In the genomic region with DNA sequence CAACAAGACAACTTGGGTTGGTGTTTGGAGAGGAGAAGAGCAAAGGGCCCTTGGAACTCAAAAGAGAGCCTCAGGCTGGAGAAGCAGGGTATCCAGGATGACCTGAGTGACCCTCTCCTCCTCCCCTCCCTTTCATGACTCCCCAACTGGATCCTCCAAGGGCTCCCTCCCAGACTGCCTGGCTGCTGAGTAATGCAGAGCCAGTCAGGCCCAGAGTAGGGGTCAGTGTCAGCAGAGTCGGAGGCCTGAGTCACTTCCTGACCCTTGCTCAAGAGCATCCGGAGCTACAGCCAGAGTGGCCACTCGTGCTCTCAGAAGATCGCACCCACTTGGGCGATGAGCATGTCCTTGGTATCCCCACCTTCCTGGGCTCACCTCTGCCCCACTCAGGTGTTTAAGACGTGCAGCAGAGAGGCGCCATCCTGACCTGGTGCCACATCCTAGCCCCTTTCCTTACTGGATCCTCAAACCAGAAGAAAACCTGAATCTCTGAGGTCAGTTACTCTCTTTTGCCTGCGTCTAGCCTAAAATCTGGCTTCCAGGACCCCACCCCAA, we compare ENCODE assay signal across 1 cellular context.
TF ChIP-seq lines count a peak whose summit lies in the region.

No MANE protein-coding gene starts in this region.

TF ChIP-seq in HepG2, 621 proteins besides CTCF, POLR2A, EP300 and RAD21 (continued from another document and continues in another):
- TF ChIP-seq, protein P1, sequence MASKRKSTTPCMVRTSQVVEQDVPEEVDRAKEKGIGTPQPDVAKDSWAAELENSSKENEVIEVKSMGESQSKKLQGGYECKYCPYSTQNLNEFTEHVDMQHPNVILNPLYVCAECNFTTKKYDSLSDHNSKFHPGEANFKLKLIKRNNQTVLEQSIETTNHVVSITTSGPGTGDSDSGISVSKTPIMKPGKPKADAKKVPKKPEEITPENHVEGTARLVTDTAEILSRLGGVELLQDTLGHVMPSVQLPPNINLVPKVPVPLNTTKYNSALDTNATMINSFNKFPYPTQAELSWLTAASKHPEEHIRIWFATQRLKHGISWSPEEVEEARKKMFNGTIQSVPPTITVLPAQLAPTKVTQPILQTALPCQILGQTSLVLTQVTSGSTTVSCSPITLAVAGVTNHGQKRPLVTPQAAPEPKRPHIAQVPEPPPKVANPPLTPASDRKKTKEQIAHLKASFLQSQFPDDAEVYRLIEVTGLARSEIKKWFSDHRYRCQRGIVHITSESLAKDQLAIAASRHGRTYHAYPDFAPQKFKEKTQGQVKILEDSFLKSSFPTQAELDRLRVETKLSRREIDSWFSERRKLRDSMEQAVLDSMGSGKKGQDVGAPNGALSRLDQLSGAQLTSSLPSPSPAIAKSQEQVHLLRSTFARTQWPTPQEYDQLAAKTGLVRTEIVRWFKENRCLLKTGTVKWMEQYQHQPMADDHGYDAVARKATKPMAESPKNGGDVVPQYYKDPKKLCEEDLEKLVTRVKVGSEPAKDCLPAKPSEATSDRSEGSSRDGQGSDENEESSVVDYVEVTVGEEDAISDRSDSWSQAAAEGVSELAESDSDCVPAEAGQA (IDR thresholded peaks at IDR 0.05; ENCODE audit: low read depth): no peak
- TF ChIP-seq, protein P1 (CRISPR knock-in tag; IDR thresholded peaks at IDR 0.05; ENCODE audit: borderline replicate concordance): no peak
- TF ChIP-seq, protein P2, sequence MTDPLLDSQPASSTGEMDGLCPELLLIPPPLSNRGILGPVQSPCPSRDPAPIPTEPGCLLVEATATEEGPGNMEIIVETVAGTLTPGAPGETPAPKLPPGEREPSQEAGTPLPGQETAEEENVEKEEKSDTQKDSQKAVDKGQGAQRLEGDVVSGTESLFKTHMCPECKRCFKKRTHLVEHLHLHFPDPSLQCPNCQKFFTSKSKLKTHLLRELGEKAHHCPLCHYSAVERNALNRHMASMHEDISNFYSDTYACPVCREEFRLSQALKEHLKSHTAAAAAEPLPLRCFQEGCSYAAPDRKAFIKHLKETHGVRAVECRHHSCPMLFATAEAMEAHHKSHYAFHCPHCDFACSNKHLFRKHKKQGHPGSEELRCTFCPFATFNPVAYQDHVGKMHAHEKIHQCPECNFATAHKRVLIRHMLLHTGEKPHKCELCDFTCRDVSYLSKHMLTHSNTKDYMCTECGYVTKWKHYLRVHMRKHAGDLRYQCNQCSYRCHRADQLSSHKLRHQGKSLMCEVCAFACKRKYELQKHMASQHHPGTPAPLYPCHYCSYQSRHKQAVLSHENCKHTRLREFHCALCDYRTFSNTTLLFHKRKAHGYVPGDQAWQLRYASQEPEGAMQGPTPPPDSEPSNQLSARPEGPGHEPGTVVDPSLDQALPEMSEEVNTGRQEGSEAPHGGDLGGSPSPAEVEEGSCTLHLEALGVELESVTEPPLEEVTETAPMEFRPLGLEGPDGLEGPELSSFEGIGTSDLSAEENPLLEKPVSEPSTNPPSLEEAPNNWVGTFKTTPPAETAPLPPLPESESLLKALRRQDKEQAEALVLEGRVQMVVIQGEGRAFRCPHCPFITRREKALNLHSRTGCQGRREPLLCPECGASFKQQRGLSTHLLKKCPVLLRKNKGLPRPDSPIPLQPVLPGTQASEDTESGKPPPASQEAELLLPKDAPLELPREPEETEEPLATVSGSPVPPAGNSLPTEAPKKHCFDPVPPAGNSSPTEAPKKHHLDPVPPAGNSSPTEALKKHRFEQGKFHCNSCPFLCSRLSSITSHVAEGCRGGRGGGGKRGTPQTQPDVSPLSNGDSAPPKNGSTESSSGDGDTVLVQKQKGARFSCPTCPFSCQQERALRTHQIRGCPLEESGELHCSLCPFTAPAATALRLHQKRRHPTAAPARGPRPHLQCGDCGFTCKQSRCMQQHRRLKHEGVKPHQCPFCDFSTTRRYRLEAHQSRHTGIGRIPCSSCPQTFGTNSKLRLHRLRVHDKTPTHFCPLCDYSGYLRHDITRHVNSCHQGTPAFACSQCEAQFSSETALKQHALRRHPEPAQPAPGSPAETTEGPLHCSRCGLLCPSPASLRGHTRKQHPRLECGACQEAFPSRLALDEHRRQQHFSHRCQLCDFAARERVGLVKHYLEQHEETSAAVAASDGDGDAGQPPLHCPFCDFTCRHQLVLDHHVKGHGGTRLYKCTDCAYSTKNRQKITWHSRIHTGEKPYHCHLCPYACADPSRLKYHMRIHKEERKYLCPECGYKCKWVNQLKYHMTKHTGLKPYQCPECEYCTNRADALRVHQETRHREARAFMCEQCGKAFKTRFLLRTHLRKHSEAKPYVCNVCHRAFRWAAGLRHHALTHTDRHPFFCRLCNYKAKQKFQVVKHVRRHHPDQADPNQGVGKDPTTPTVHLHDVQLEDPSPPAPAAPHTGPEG (CRISPR knock-in tag; IDR thresholded peaks at IDR 0.05): no peak
- TF ChIP-seq ZNF766 (CRISPR knock-in tag; IDR thresholded peaks at IDR 0.05; ENCODE audit: borderline replicate concordance) (no peak), TSC22D2 (CRISPR knock-in tag; IDR thresholded peaks at IDR 0.05; ENCODE audit: borderline replicate concordance) (no peak), JUND (CRISPR knock-in tag; IDR thresholded peaks at IDR 0.05) (peak; percentile 94), YY1 (IDR thresholded peaks at IDR 0.05; ENCODE audit: insufficient read depth, insufficient replicate concordance, low read depth, low read length) (no peak), ZNF101 (CRISPR knock-in tag; IDR thresholded peaks at IDR 0.05; ENCODE audit: borderline replicate concordance, low read depth) (no peak), MTF1 (CRISPR knock-in tag; IDR thresholded peaks at IDR 0.05) (no peak), ZBTB8A (CRISPR knock-in tag; IDR thresholded peaks at IDR 0.05; ENCODE audit: borderline replicate concordance, low read depth) (no peak), CEBPG (CRISPR knock-in tag; IDR thresholded peaks at IDR 0.05) (peak; percentile 75), ZNF792 (CRISPR knock-in tag; IDR thresholded peaks at IDR 0.05) (peak; percentile 77; the same call in 1 of the 2 replicates), GPN1 (CRISPR knock-in tag; IDR thresholded peaks at IDR 0.05; ENCODE audit: borderline replicate concordance) (no peak), FOSL2 (CRISPR knock-in tag; IDR thresholded peaks at IDR 0.05) (peak; percentile 98), GATA4 (IDR thresholded peaks at IDR 0.05; ENCODE audit: borderline replicate concordance, low read depth) (no peak), KAT7 (CRISPR knock-in tag; IDR thresholded peaks at IDR 0.05; ENCODE audit: borderline replicate concordance) (0 out of 2 replicates have a peak, but pooled peaks have one; percentile 68), SRF (IDR thresholded peaks at IDR 0.05; ENCODE audit: low read depth, low read length) (no peak), RBM39 (IDR thresholded peaks at IDR 0.05; ENCODE audit: low read depth, low read length, poor library complexity, severe bottlenecking) (no peak), ZSCAN12 (CRISPR knock-in tag; IDR thresholded peaks at IDR 0.05) (no peak), RFX1 (IDR thresholded peaks at IDR 0.05) (no peak), KDM2A (CRISPR knock-in tag; IDR thresholded peaks at IDR 0.05; ENCODE audit: borderline replicate concordance, low read depth) (no peak; the same call in 1 of the 2 replicates), ZNF296 (CRISPR knock-in tag; conservative IDR thresholded peaks at IDR 0.05) (no peak), PHF5A (CRISPR knock-in tag; IDR thresholded peaks at IDR 0.05; ENCODE audit: low read depth, unreplicated experiment) (no peak)
- TF ChIP-seq, protein P3, sequence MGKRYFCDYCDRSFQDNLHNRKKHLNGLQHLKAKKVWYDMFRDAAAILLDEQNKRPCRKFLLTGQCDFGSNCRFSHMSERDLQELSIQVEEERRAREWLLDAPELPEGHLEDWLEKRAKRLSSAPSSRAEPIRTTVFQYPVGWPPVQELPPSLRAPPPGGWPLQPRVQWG (CRISPR knock-in tag; IDR thresholded peaks at IDR 0.05; ENCODE audit: borderline replicate concordance, low read depth): no peak
- TF ChIP-seq, protein P4, sequence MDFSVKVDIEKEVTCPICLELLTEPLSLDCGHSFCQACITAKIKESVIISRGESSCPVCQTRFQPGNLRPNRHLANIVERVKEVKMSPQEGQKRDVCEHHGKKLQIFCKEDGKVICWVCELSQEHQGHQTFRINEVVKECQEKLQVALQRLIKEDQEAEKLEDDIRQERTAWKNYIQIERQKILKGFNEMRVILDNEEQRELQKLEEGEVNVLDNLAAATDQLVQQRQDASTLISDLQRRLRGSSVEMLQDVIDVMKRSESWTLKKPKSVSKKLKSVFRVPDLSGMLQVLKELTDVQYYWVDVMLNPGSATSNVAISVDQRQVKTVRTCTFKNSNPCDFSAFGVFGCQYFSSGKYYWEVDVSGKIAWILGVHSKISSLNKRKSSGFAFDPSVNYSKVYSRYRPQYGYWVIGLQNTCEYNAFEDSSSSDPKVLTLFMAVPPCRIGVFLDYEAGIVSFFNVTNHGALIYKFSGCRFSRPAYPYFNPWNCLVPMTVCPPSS (IDR thresholded peaks at IDR 0.05): no peak
- TF ChIP-seq, protein P5, sequence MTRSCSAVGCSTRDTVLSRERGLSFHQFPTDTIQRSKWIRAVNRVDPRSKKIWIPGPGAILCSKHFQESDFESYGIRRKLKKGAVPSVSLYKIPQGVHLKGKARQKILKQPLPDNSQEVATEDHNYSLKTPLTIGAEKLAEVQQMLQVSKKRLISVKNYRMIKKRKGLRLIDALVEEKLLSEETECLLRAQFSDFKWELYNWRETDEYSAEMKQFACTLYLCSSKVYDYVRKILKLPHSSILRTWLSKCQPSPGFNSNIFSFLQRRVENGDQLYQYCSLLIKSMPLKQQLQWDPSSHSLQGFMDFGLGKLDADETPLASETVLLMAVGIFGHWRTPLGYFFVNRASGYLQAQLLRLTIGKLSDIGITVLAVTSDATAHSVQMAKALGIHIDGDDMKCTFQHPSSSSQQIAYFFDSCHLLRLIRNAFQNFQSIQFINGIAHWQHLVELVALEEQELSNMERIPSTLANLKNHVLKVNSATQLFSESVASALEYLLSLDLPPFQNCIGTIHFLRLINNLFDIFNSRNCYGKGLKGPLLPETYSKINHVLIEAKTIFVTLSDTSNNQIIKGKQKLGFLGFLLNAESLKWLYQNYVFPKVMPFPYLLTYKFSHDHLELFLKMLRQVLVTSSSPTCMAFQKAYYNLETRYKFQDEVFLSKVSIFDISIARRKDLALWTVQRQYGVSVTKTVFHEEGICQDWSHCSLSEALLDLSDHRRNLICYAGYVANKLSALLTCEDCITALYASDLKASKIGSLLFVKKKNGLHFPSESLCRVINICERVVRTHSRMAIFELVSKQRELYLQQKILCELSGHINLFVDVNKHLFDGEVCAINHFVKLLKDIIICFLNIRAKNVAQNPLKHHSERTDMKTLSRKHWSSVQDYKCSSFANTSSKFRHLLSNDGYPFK (CRISPR knock-in tag; IDR thresholded peaks at IDR 0.05; ENCODE audit: borderline replicate concordance): peak; percentile 35; the same call in 1 of the 2 replicates
- TF ChIP-seq, protein P6, sequence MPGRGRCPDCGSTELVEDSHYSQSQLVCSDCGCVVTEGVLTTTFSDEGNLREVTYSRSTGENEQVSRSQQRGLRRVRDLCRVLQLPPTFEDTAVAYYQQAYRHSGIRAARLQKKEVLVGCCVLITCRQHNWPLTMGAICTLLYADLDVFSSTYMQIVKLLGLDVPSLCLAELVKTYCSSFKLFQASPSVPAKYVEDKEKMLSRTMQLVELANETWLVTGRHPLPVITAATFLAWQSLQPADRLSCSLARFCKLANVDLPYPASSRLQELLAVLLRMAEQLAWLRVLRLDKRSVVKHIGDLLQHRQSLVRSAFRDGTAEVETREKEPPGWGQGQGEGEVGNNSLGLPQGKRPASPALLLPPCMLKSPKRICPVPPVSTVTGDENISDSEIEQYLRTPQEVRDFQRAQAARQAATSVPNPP (CRISPR knock-in tag; IDR thresholded peaks at IDR 0.05): no peak
- TF ChIP-seq, protein P7, sequence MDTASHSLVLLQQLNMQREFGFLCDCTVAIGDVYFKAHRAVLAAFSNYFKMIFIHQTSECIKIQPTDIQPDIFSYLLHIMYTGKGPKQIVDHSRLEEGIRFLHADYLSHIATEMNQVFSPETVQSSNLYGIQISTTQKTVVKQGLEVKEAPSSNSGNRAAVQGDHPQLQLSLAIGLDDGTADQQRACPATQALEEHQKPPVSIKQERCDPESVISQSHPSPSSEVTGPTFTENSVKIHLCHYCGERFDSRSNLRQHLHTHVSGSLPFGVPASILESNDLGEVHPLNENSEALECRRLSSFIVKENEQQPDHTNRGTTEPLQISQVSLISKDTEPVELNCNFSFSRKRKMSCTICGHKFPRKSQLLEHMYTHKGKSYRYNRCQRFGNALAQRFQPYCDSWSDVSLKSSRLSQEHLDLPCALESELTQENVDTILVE (CRISPR knock-in tag; IDR thresholded peaks at IDR 0.05): no peak
- TF ChIP-seq, protein P8, sequence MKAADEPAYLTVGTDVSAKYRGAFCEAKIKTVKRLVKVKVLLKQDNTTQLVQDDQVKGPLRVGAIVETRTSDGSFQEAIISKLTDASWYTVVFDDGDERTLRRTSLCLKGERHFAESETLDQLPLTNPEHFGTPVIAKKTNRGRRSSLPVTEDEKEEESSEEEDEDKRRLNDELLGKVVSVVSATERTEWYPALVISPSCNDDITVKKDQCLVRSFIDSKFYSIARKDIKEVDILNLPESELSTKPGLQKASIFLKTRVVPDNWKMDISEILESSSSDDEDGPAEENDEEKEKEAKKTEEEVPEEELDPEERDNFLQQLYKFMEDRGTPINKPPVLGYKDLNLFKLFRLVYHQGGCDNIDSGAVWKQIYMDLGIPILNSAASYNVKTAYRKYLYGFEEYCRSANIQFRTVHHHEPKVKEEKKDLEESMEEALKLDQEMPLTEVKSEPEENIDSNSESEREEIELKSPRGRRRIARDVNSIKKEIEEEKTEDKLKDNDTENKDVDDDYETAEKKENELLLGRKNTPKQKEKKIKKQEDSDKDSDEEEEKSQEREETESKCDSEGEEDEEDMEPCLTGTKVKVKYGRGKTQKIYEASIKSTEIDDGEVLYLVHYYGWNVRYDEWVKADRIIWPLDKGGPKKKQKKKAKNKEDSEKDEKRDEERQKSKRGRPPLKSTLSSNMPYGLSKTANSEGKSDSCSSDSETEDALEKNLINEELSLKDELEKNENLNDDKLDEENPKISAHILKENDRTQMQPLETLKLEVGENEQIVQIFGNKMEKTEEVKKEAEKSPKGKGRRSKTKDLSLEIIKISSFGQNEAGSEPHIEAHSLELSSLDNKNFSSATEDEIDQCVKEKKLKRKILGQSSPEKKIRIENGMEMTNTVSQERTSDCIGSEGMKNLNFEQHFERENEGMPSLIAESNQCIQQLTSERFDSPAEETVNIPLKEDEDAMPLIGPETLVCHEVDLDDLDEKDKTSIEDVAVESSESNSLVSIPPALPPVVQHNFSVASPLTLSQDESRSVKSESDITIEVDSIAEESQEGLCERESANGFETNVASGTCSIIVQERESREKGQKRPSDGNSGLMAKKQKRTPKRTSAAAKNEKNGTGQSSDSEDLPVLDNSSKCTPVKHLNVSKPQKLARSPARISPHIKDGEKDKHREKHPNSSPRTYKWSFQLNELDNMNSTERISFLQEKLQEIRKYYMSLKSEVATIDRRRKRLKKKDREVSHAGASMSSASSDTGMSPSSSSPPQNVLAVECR (CRISPR knock-in tag; IDR thresholded peaks at IDR 0.05; ENCODE audit: borderline replicate concordance): peak; percentile 41; the same call in 1 of the 2 replicates
